In the genomic region with DNA sequence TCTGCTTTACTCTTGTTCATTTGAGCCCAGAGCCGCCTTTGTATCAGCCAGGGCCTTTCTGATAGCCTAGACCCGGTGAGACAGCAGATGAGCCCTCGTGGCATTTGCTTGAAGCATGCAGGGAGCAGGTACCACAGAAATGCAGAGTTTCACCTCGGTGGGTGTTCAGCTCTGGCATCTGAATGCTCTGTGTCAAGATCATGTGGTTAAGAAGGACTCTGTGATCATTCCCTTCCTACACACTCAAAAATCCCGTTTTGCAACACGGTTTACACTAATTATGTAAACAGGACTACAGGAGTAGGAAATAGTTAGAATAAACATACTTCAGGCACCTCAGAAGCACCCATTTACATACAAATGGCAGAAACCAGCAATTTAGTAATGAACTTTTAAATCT, we compare ENCODE assay signal across 22 cellular contexts.
DNase-seq lines count a peak whose midpoint lies in the region; ATAC-seq and TF ChIP-seq lines count a peak whose summit lies in the region.
"Had no signal": no experiment of that assay in that cellular context is flagged by ENCODE, and none has a peak within 500 bp of the region (broad histone marks: within the 10 kb centered on the region; RNA-seq: fewer than 3 reads in every experiment).

No MANE protein-coding gene starts in this region.

- H3K9ac ChIP-seq in IMR-90 (ENCODE audit: low read depth, low read length): no peak overlapping the region
- no peak overlapping the region for H3K9ac ChIP-seq in MM.1S (ENCODE audit: low read length)
- H3K9ac ChIP-seq: neural progenitor cell had no signal

- H3K4ac ChIP-seq in IMR-90 (ENCODE audit: low read depth, low read length): no peak overlapping the region

- no peaks in the 10 kb centered on the region for H4K20me1 ChIP-seq in IMR-90 (ENCODE audit: insufficient read depth, low read length)
- no peaks in the 10 kb centered on the region for H4K20me1 ChIP-seq in MM.1S (ENCODE audit: insufficient read depth, low read length)

- H3K14ac ChIP-seq in IMR-90 (replicated peaks; ENCODE audit: low read depth, low read length): no peak overlapping the region

- in situ Hi-C loops in IMR-90 (cut with MboI; ENCODE audit: low sequenced_read_pairs): loop anchor here (10.0 kb wide), 1 partner anchor 989 kb away; no protein-coding TSS in a partner anchor

- H3K27me3 ChIP-seq in IMR-90 (ENCODE audit: control insufficient read depth, insufficient read depth, low read length) (no peaks in the 10 kb centered on the region), suprapubic skin (no peaks in the 10 kb centered on the region), MM.1S (replicated peaks; ENCODE audit: insufficient read depth, low read length) (no peaks in the 10 kb centered on the region)
- H3K27me3 ChIP-seq: colonic mucosa, neural progenitor cell, tibial artery had no signal

- H3K18ac ChIP-seq in IMR-90 (ENCODE audit: low read depth, low read length): no peak overlapping the region

- no peak overlapping the region for H3K27ac Mint-ChIP-seq in HFFc6
- H3K27ac Mint-ChIP-seq in activated naive CD8-positive, alpha-beta T cell treated with anti-CD3 and anti-CD28 coated beads for 36 hours: no peak overlapping the region
- H3K27ac Mint-ChIP-seq: neural progenitor cell had no signal

- TF ChIP-seq EP300 in suprapubic skin (IDR thresholded peaks at IDR 0.05): no peak

- H3K36me3 Mint-ChIP-seq in HFFc6 (ENCODE audit: low read depth): no peaks in the 10 kb centered on the region; the same call in 1 of the 2 replicates
- H3K36me3 Mint-ChIP-seq in activated naive CD8-positive, alpha-beta T cell treated with anti-CD3 and anti-CD28 coated beads for 36 hours: peaks cover 13% of the 10 kb centered on the region

- H2BK120ac ChIP-seq in IMR-90 (ENCODE audit: low read depth, low read length): no peak overlapping the region; the same call in 1 of the 2 replicates

- no peak overlapping the region for H3K23ac ChIP-seq in IMR-90 (ENCODE audit: low read depth, low read length)

- H3K79me2 ChIP-seq in MM.1S (ENCODE audit: low read length): no peaks in the 10 kb centered on the region

- no peak overlapping the region for H2AK5ac ChIP-seq in IMR-90 (ENCODE audit: low read depth, low read length)

- H3K4me1 Mint-ChIP-seq in HFFc6 (ENCODE audit: low read depth): peaks cover 14% of the 10 kb centered on the region
- H3K4me1 Mint-ChIP-seq in activated naive CD8-positive, alpha-beta T cell treated with anti-CD3 and anti-CD28 coated beads for 36 hours: peaks cover 72% of the 10 kb centered on the region

- H3K9me3 ChIP-seq in IMR-90 (ENCODE audit: control insufficient read depth, insufficient read depth, low read length) (no peaks in the 10 kb centered on the region), suprapubic skin (no peaks in the 10 kb centered on the region), MM.1S (replicated peaks; ENCODE audit: insufficient read depth, low read length) (no peaks in the 10 kb centered on the region)
- H3K9me3 ChIP-seq: colonic mucosa, tibial artery had no signal

- H2AFZ ChIP-seq in IMR-90 (replicated peaks; ENCODE audit: low read length, poor library complexity): no peak overlapping the region
- H2AFZ ChIP-seq in MM.1S (ENCODE audit: low read length): no peak overlapping the region
- H2AFZ ChIP-seq: neural progenitor cell had no signal

- dilution Hi-C loops in IMR-90 (cut with HindIII; ENCODE audit: low sequenced_read_pairs, unreplicated experiment): no loop called here

- intact Hi-C loops in IMR-90 (cut with micrococcal nuclease): no loop called here

- DNase-seq in IMR-90 (peak; percentile 78), myocyte (ENCODE audit: low read depth) (peak; percentile 46), suprapubic skin (ENCODE audit: low spot score in 2 of 2) (no peak), MM.1S (no peak), HFFc6 (no peak)
- DNase-seq in activated naive CD8-positive, alpha-beta T cell treated with anti-CD3 and anti-CD28 coated beads for 36 hours: no peak
- DNase-seq: activated CD4-positive, alpha-beta T cell treated with anti-CD3 and anti-CD28 coated beads, Interleukin-2, amount 50 U/mL, for 48 hours; activated naive CD4-positive, alpha-beta T cell; AML-193; Calu3; colonic mucosa; foreskin melanocyte; GOT3; NCI-H146; PC-3; SIG-M5; T-helper 1 cell; tibial artery had no signal

- TF ChIP-seq CTCF in IMR-90 (conservative IDR thresholded peaks at IDR 0.05; ENCODE audit: low read depth, low read length): no peak
- TF ChIP-seq CTCF in suprapubic skin (IDR thresholded peaks at IDR 0.05): no peak
- no peak for TF ChIP-seq CTCF in MM.1S (IDR thresholded peaks at IDR 0.05; ENCODE audit: low read length)
- no peak for TF ChIP-seq CTCF in HFFc6 (IDR thresholded peaks at IDR 0.05)

- TF ChIP-seq POLR2A in IMR-90 (IDR thresholded peaks at IDR 0.05; ENCODE audit: low read depth, low read length) (no peak), suprapubic skin (IDR thresholded peaks at IDR 0.05) (no peak)

- no peak overlapping the region for H4K91ac ChIP-seq in IMR-90 (ENCODE audit: insufficient read depth, low read depth, low read length)

- POLR2A ChIA-PET in IMR-90 (lab: Charles Lee; ENCODE audit: unreplicated experiment): no interaction called here

- no peak overlapping the region for H2BK5ac ChIP-seq in IMR-90 (ENCODE audit: low read depth, low read length, poor library complexity, severe bottlenecking)

- peaks cover 15% of the 10 kb centered on the region; the same call in 1 of the 2 replicates for H3K9me1 ChIP-seq in IMR-90 (ENCODE audit: insufficient read depth, low read length)

- H3K36me3 ChIP-seq in IMR-90 (ENCODE audit: control insufficient read depth, insufficient read depth, low read length): peaks cover 2% of the 10 kb centered on the region; the same call in 1 of the 2 replicates
- peaks cover 12% of the 10 kb centered on the region for H3K36me3 ChIP-seq in suprapubic skin
- no peaks in the 10 kb centered on the region for H3K36me3 ChIP-seq in MM.1S (replicated peaks; ENCODE audit: insufficient read depth, low read length)
- H3K36me3 ChIP-seq: colonic mucosa had no signal

- H3K9me3 Mint-ChIP-seq in HFFc6: no peaks in the 10 kb centered on the region
- no peaks in the 10 kb centered on the region for H3K9me3 Mint-ChIP-seq in activated naive CD8-positive, alpha-beta T cell treated with anti-CD3 and anti-CD28 coated beads for 36 hours
- H3K9me3 Mint-ChIP-seq: neural progenitor cell had no signal

- H3K4me3 ChIP-seq in IMR-90 (ENCODE audit: insufficient read depth, low read depth, low read length): no peak overlapping the region
- H3K4me3 ChIP-seq in suprapubic skin: no peak overlapping the region
- no peak overlapping the region for H3K4me3 ChIP-seq in MM.1S (ENCODE audit: low read length)
- H3K4me3 ChIP-seq: colonic mucosa, neural progenitor cell, tibial artery had no signal

- TF ChIP-seq RAD21 in IMR-90 (IDR thresholded peaks at IDR 0.05; ENCODE audit: low read length): no peak

- H3K4me2 ChIP-seq in IMR-90 (ENCODE audit: low read depth, low read length) (no peak overlapping the region), MM.1S (ENCODE audit: low read depth, low read length) (no peak overlapping the region)
- H3K4me2 ChIP-seq: neural progenitor cell had no signal

- BruUV-seq in IMR-90 (replicated peaks; lab: Mats Ljungman, UMichigan): no TSS peak

- no peaks in the 10 kb centered on the region for H3K9me2 ChIP-seq in MM.1S (replicated peaks; ENCODE audit: insufficient read depth, low read length)

- peak overlapping the region; percentile 19 for H2AK9ac ChIP-seq in IMR-90 (replicated peaks; ENCODE audit: low read depth, low read length, poor library complexity)

- H2BK20ac ChIP-seq in IMR-90 (ENCODE audit: low read depth, low read length): no peak overlapping the region

- peaks cover 24% of the 10 kb centered on the region for H3F3A ChIP-seq in MM.1S (ENCODE audit: insufficient read depth, low read length)

- no peak overlapping the region for H3K56ac ChIP-seq in IMR-90 (ENCODE audit: extremely low read depth, insufficient read depth, low read length)

- H3K4me3 Mint-ChIP-seq in HFFc6: no peak overlapping the region
- no peak overlapping the region for H3K4me3 Mint-ChIP-seq in activated naive CD8-positive, alpha-beta T cell treated with anti-CD3 and anti-CD28 coated beads for 36 hours
- H3K4me3 Mint-ChIP-seq: neural progenitor cell had no signal

- no peak overlapping the region; a peak in 1 of 4 replicates for H4K8ac ChIP-seq in IMR-90 (ENCODE audit: low read depth in 2 of 2, low read length in 2 of 2)

- H2BK15ac ChIP-seq in IMR-90 (ENCODE audit: low read depth, low read length): no peak overlapping the region

- H3K4me1 ChIP-seq in IMR-90 (ENCODE audit: control insufficient read depth, insufficient read depth, low read length): peaks cover 17% of the 10 kb centered on the region
- peaks cover 75% of the 10 kb centered on the region for H3K4me1 ChIP-seq in suprapubic skin
- H3K4me1 ChIP-seq in MM.1S (ENCODE audit: low read length): peaks cover 26% of the 10 kb centered on the region
- H3K4me1 ChIP-seq: neural progenitor cell had no signal

- no CpG with 5 or more reads among the region's 6 CpGs for WGBS in IMR-90 (ENCODE audit: extremely low coverage in 2 of 2, insufficient read length in 1 of 2), 2 experiments
- 80% methylated on average over 6 of the region's 6 CpGs for WGBS in suprapubic skin

- CTCF ChIA-PET in IMR-90 (lab: Yijun Ruan, JAX): interaction anchor here (0.9 kb wide), 1 partner anchor 36 kb away, joined by 3 read pairs; no protein-coding TSS in a partner anchor

- peaks cover 1% of the 10 kb centered on the region for H3K27me3 Mint-ChIP-seq in HFFc6 (ENCODE audit: insufficient read depth)
- H3K27me3 Mint-ChIP-seq in activated naive CD8-positive, alpha-beta T cell treated with anti-CD3 and anti-CD28 coated beads for 36 hours: no peaks in the 10 kb centered on the region

- H3K27ac ChIP-seq in IMR-90 (ENCODE audit: insufficient read depth, low read length) (no peak overlapping the region), cingulate gyrus (ENCODE audit: low read depth, low read length) (peak overlapping the region; percentile 80), suprapubic skin (peak overlapping the region; percentile 69), MM.1S (ENCODE audit: low read length) (no peak overlapping the region)
- H3K27ac ChIP-seq: colonic mucosa, neural progenitor cell, VCaP had no signal

- H4K5ac ChIP-seq in IMR-90 (ENCODE audit: low read depth, low read length): no peak overlapping the region

- no peaks in the 10 kb centered on the region for H3K79me1 ChIP-seq in IMR-90 (ENCODE audit: low read depth in 1 of 2, low read length in 2 of 2)

- ATAC-seq in IMR-90 (ENCODE audit: low read depth): peak; percentile 52
- ATAC-seq in HG03097 (IDR thresholded peaks at IDR 0.05; ENCODE audit: low FRiP score, unreplicated experiment): no peak
- ATAC-seq: PC-3 had no signal

TF ChIP-seq in IMR-90, 13 proteins besides CTCF, POLR2A, EP300 and RAD21 (continues in another document):
- TF ChIP-seq RCOR1 (IDR thresholded peaks at IDR 0.05; ENCODE audit: insufficient replicate concordance, low read length) (no peak), CEBPB (IDR thresholded peaks at IDR 0.05; ENCODE audit: low read depth, low read length) (peak; percentile 83)

Comparison
In these comparisons a context has a peak if more than half of its experiments do, and no peak if none do; other contexts are left out.
1. DNase-seq: peak in IMR-90 (single experiment) and myocyte (single experiment); none in suprapubic skin (0 of 2), MM.1S (single experiment), HFFc6 (single experiment) and activated naive CD8-positive, alpha-beta T cell treated with anti-CD3 and anti-CD28 coated beads for 36 hours (single experiment).
2. H3K27ac ChIP-seq: peak in cingulate gyrus (single experiment) and suprapubic skin (single experiment); none in IMR-90 (single experiment) and MM.1S (single experiment).